1 cellular context compared by ENCODE assay signal in genomic region chr10:101767600-101767945, GRCh38.
TF ChIP-seq lines count a peak whose summit lies in the region.

No MANE protein-coding gene starts in this region.

TF ChIP-seq in HEK293, 187 proteins besides CTCF, POLR2A, EP300 and RAD21 (continued from another document):
- 0 out of 2 replicates have a peak, but pooled peaks have one; percentile 54 for TF ChIP-seq ZNF692 (tag by site-specific recombination; IDR thresholded peaks at IDR 0.05)
- no peak for TF ChIP-seq GLI2 (tag by site-specific recombination; IDR thresholded peaks at IDR 0.05; ENCODE audit: borderline replicate concordance, low read depth)
- 0 out of 2 replicates have a peak, but pooled peaks have one; percentile 12 for TF ChIP-seq ZNF341 (tag by site-specific recombination; IDR thresholded peaks at IDR 0.05; ENCODE audit: low read depth)
- no peak for TF ChIP-seq HOXC10 (CRISPR knock-in tag; IDR thresholded peaks at IDR 0.05)
- TF ChIP-seq PRDM4 (tag by site-specific recombination; IDR thresholded peaks at IDR 0.05): peak; percentile 32; the same call in 1 of the 2 replicates
- no peak for TF ChIP-seq ZNF2 (tag by site-specific recombination; IDR thresholded peaks at IDR 0.05)
- no peak for TF ChIP-seq ZBTB7A (tag by site-specific recombination; IDR thresholded peaks at IDR 0.05; ENCODE audit: low read depth)
- peak; percentile 46; the same call in 1 of the 2 replicates for TF ChIP-seq ZNF121 (tag by site-specific recombination; IDR thresholded peaks at IDR 0.05)
- peak; percentile 99 for TF ChIP-seq FEZF1 (tag by site-specific recombination; IDR thresholded peaks at IDR 0.05)
- TF ChIP-seq ZNF112 (tag by site-specific recombination; IDR thresholded peaks at IDR 0.05): no peak
- TF ChIP-seq AEBP2 (tag by site-specific recombination; IDR thresholded peaks at IDR 0.05; ENCODE audit: borderline replicate concordance): no peak
- TF ChIP-seq ZNF843 (tag by site-specific recombination; IDR thresholded peaks at IDR 0.05): peak; percentile 91
- TF ChIP-seq ZNF335 (tag by site-specific recombination; conservative IDR thresholded peaks at IDR 0.05): 0 out of 2 replicates have a peak, but pooled peaks have one; percentile 43
- peak; percentile 89 for TF ChIP-seq SP7 (tag by site-specific recombination; IDR thresholded peaks at IDR 0.05)
- TF ChIP-seq ZNF18 (tag by site-specific recombination; IDR thresholded peaks at IDR 0.05): 0 out of 2 replicates have a peak, but pooled peaks have one; percentile 35
- no peak for TF ChIP-seq ZNF558 (tag by site-specific recombination; IDR thresholded peaks at IDR 0.05)
- TF ChIP-seq PRDM10 (tag by site-specific recombination; IDR thresholded peaks at IDR 0.05): 0 out of 2 replicates have a peak, but pooled peaks have one; percentile 31
- no peak for TF ChIP-seq GLIS1 (tag by site-specific recombination; IDR thresholded peaks at IDR 0.05)
- TF ChIP-seq EGR2 (tag by site-specific recombination; IDR thresholded peaks at IDR 0.05; ENCODE audit: low read depth): peak; percentile 73; the same call in 1 of the 2 replicates
- no peak for TF ChIP-seq ZNF248 (tag by site-specific recombination; IDR thresholded peaks at IDR 0.05)
- 0 out of 2 replicates have a peak, but pooled peaks have one; percentile 33 for TF ChIP-seq ZBTB44 (tag by site-specific recombination; IDR thresholded peaks at IDR 0.05)
- no peak for TF ChIP-seq ZNF701 (tag by site-specific recombination; IDR thresholded peaks at IDR 0.05)
- TF ChIP-seq ZNF174 (tag by site-specific recombination; IDR thresholded peaks at IDR 0.05): no peak
- peak; percentile 69 for TF ChIP-seq ZSCAN30 (tag by site-specific recombination; IDR thresholded peaks at IDR 0.05)
- TF ChIP-seq IKZF3 (tag by site-specific recombination; IDR thresholded peaks at IDR 0.05): peak; percentile 65; the same call in 1 of the 2 replicates
- no peak for TF ChIP-seq ZNF175 (tag by site-specific recombination; IDR thresholded peaks at IDR 0.05)
- TF ChIP-seq ZNF585B (tag by site-specific recombination; IDR thresholded peaks at IDR 0.05): no peak
- TF ChIP-seq ZNF621 (tag by site-specific recombination; IDR thresholded peaks at IDR 0.05): no peak
- TF ChIP-seq ZNF530 (tag by site-specific recombination; IDR thresholded peaks at IDR 0.05; ENCODE audit: low read depth): no peak
- peak; percentile 65; the same call in 1 of the 2 replicates for TF ChIP-seq GFI1B (tag by site-specific recombination; IDR thresholded peaks at IDR 0.05)
- peak; percentile 57 for TF ChIP-seq ZFHX2 (tag by site-specific recombination; conservative IDR thresholded peaks at IDR 0.05)
- TF ChIP-seq YY1 (tag by site-specific recombination; IDR thresholded peaks at IDR 0.05): peak; percentile 41; the same call in 1 of the 2 replicates
- TF ChIP-seq ZBTB48 (tag by site-specific recombination; IDR thresholded peaks at IDR 0.05): no peak
- peak; percentile 68; the same call in 1 of the 2 replicates for TF ChIP-seq PRDM6 (tag by site-specific recombination; IDR thresholded peaks at IDR 0.05)
- TF ChIP-seq OSR2 (tag by site-specific recombination; IDR thresholded peaks at IDR 0.05): peak; percentile 92
- peak; percentile 86 for TF ChIP-seq ZNF580 (tag by site-specific recombination; IDR thresholded peaks at IDR 0.05)
- no peak for TF ChIP-seq ZNF416 (tag by site-specific recombination; IDR thresholded peaks at IDR 0.05)
- no peak for TF ChIP-seq ZNF404 (tag by site-specific recombination; IDR thresholded peaks at IDR 0.05)
- TF ChIP-seq ZNF777 (tag by site-specific recombination; IDR thresholded peaks at IDR 0.05; ENCODE audit: borderline replicate concordance): no peak
- no peak for TF ChIP-seq TCF7L2 (IDR thresholded peaks at IDR 0.05; ENCODE audit: borderline replicate concordance, low read depth, low read length)
